ENCODE assay signal across 24 cellular contexts in genomic region chr5:158559066-158559465, GRCh38.
DNase-seq lines count a peak whose midpoint lies in the region; ATAC-seq and TF ChIP-seq lines count a peak whose summit lies in the region.
"Had no signal": no experiment of that assay in that cellular context is flagged by ENCODE, and none has a peak within 500 bp of the region (broad histone marks: within the 10 kb centered on the region; RNA-seq: fewer than 3 reads in every experiment).

No MANE protein-coding gene starts in this region.

- no peak overlapping the region for H2BK5ac ChIP-seq in neuronal stem cell (ENCODE audit: low read length)

- no peak overlapping the region for H2AK5ac ChIP-seq in neuronal stem cell (ENCODE audit: low read depth, low read length)

- H3K36me3 ChIP-seq in upper lobe of right lung (no peaks in the 10 kb centered on the region), neuronal stem cell (replicated peaks in 1 of 2; ENCODE audit: control insufficient read depth in 2 of 2, insufficient read depth in 2 of 2, low read length in 2 of 2) (no peaks in the 10 kb centered on the region)
- H3K36me3 ChIP-seq: SJSA1 had no signal

- no peak overlapping the region for H2BK15ac ChIP-seq in neuronal stem cell (ENCODE audit: low read length)

- no peak overlapping the region for H3K9ac ChIP-seq in neuronal stem cell (ENCODE audit: low read depth, low read length, poor library complexity)

- peaks cover 50% of the 10 kb centered on the region for H3K4me1 Mint-ChIP-seq in activated B cell treated with CpG ODN at 0.5 μM for 24 hours

- no CpG with 5 or more reads among the region's 4 CpGs for WGBS in neuronal stem cell (ENCODE audit: extremely low coverage in 2 of 2, insufficient read length in 2 of 2, insufficient replicate concordance in 1 of 2), 2 donors

- peaks cover 3% of the 10 kb centered on the region for H3K9me3 Mint-ChIP-seq in activated B cell treated with CpG ODN at 0.5 μM for 24 hours
- H3K9me3 Mint-ChIP-seq: GM23338, H9, T-cell had no signal

- CTCF ChIA-PET in activated B cell treated with CpG ODN at 0.5 μM for 24 hours (lab: Charles Lee): no interaction called here

- H3K4me3 Mint-ChIP-seq in activated B cell treated with CpG ODN at 0.5 μM for 24 hours: peak overlapping the region; percentile 68
- H3K4me3 Mint-ChIP-seq: GM23338, H9, T-cell had no signal

- H3K27ac ChIP-seq in upper lobe of right lung (no peak overlapping the region), neuronal stem cell (replicated peaks; ENCODE audit: low read length) (no peak overlapping the region), coronary artery (no peak overlapping the region)
- H3K27ac ChIP-seq: A549, SJSA1 had no signal

- H3K23ac ChIP-seq in neuronal stem cell (ENCODE audit: low read depth, low read length, poor library complexity): no peak overlapping the region

- H3K27me3 ChIP-seq in upper lobe of right lung: no peaks in the 10 kb centered on the region
- no peaks in the 10 kb centered on the region for H3K27me3 ChIP-seq in neuronal stem cell (ENCODE audit: control insufficient read depth in 3 of 3, insufficient read depth in 3 of 3, low read depth in 1 of 3, low read length in 3 of 3)
- H3K27me3 ChIP-seq: SJSA1 had no signal

- TF ChIP-seq CTCF in GM12865 (IDR thresholded peaks at IDR 0.05; ENCODE audit: insufficient read depth, low read depth, low read length, missing control alignments) (no peak), activated B cell treated with CpG ODN at 0.5 μM for 24 hours (IDR thresholded peaks at IDR 0.05) (no peak), upper lobe of right lung (IDR thresholded peaks at IDR 0.05) (no peak), coronary artery (IDR thresholded peaks at IDR 0.05) (no peak)

- H3K4me3 ChIP-seq in GM12865 (ENCODE audit: low read depth, low read length) (no peak overlapping the region), upper lobe of right lung (no peak overlapping the region), neuronal stem cell (ENCODE audit: low read length in 2 of 2) (no peak overlapping the region), coronary artery (no peak overlapping the region)
- H3K4me3 ChIP-seq: A549, GM23338, SJSA1 had no signal

- in situ Hi-C loops in KBM-7 (cut with MboI; ENCODE audit: low pct_unique_long_range_greater_than_20kb, low sequenced_read_pairs): no loop called here

- POLR2A ChIA-PET in activated B cell treated with CpG ODN at 0.5 μM for 24 hours (lab: Charles Lee): interaction anchor here (0.6 to 1.4 kb wide), 5 partner anchors 21 to 203 kb away, joined by 3 read pairs; no protein-coding TSS in a partner anchor

- H3K27me3 Mint-ChIP-seq in activated B cell treated with CpG ODN at 0.5 μM for 24 hours: no peaks in the 10 kb centered on the region
- H3K27me3 Mint-ChIP-seq: T-cell had no signal

- H2AFZ ChIP-seq in neuronal stem cell (ENCODE audit: low read length): no peak overlapping the region
- H2AFZ ChIP-seq: GM23338 had no signal

- H3K9me3 ChIP-seq in upper lobe of right lung (no peaks in the 10 kb centered on the region), neuronal stem cell (replicated peaks in 1 of 2; ENCODE audit: control insufficient read depth in 2 of 2, insufficient read depth in 1 of 2, low read depth in 1 of 2, low read length in 2 of 2) (no peaks in the 10 kb centered on the region)
- H3K9me3 ChIP-seq: A549, SJSA1 had no signal

- H3K18ac ChIP-seq in neuronal stem cell (ENCODE audit: low read length): no peak overlapping the region

- no peak overlapping the region for H4K8ac ChIP-seq in neuronal stem cell (ENCODE audit: low read depth, low read length)

- H3K36me3 Mint-ChIP-seq in activated B cell treated with CpG ODN at 0.5 μM for 24 hours (ENCODE audit: low read depth): no peaks in the 10 kb centered on the region
- H3K36me3 Mint-ChIP-seq: T-cell had no signal

- H3K79me1 ChIP-seq in neuronal stem cell (ENCODE audit: low read depth, low read length): no peaks in the 10 kb centered on the region

- H3K4me1 ChIP-seq in upper lobe of right lung (no peaks in the 10 kb centered on the region), neuronal stem cell (ENCODE audit: control insufficient read depth in 2 of 2, insufficient read depth in 1 of 2, low read depth in 1 of 2, low read length in 2 of 2) (peaks cover 2 to 7% of the 10 kb centered on the region in 2 donors)
- H3K4me1 ChIP-seq: A549 had no signal

- no peak overlapping the region for H3K4me2 ChIP-seq in neuronal stem cell (ENCODE audit: insufficient read depth, low read length, poor library complexity, severe bottlenecking)
- H3K4me2 ChIP-seq: A549, GM23338 had no signal

- DNase-seq in GM12865 (ENCODE audit: low read depth): peak; percentile 26
- DNase-seq in activated B cell treated with CpG ODN at 0.5 μM for 24 hours: no peak
- no peak for DNase-seq in upper lobe of right lung
- no peak for DNase-seq in KBM-7
- no peak for DNase-seq in neuronal stem cell (ENCODE audit: low spot score)
- no peak for DNase-seq in coronary artery (ENCODE audit: low spot score)
- DNase-seq: Calu3; DND-41; H9; KG1; NCI-H1092 treated with DMSO at 0.1 percent for 48 hours; NCI-H1436 treated with DMSO at 0.1 percent for 48 hours; NCI-H2029; NCI-H446 treated with DMSO at 0.1 percent for 48 hours; NCI-H526; NCI-H82; NK-92 treated with Interleukin-12 subunit alpha and Interleukin-12 subunit beta, amount 100 ng/mL, for 24 hours; Right ventricle myocardium superior; RPMI8226; T-cell had no signal

- no peak overlapping the region for H3K4ac ChIP-seq in neuronal stem cell (ENCODE audit: low read length)

- intact Hi-C loops in activated B cell treated with CpG ODN at 0.5 μM for 24 hours (cut with micrococcal nuclease) (no loop called here), upper lobe of right lung (cut with DNase I) (no loop called here)

- H2BK12ac ChIP-seq in neuronal stem cell (ENCODE audit: low read length): no peak overlapping the region

- H3K27ac Mint-ChIP-seq in activated B cell treated with CpG ODN at 0.5 μM for 24 hours: peak overlapping the region; percentile 61
- H3K27ac Mint-ChIP-seq: GM23338, H9, T-cell had no signal

- no peak overlapping the region for H2BK120ac ChIP-seq in neuronal stem cell (ENCODE audit: low read depth, low read length)

- H4K91ac ChIP-seq in neuronal stem cell (ENCODE audit: low read depth, low read length, poor library complexity): no peak overlapping the region

- ATAC-seq in GM21786 (IDR thresholded peaks at IDR 0.05; ENCODE audit: unreplicated experiment) (peak; percentile 20), activated B cell treated with CpG ODN at 0.5 μM for 24 hours (ENCODE audit: low read depth) (no peak), upper lobe of right lung (no peak)
- ATAC-seq: A549, GM23338, T-cell had no signal

- no peak overlapping the region for H3K14ac ChIP-seq in neuronal stem cell (ENCODE audit: low read length)
